Comparison of ENCODE assay signal across 18 cellular contexts in the genomic region with DNA sequence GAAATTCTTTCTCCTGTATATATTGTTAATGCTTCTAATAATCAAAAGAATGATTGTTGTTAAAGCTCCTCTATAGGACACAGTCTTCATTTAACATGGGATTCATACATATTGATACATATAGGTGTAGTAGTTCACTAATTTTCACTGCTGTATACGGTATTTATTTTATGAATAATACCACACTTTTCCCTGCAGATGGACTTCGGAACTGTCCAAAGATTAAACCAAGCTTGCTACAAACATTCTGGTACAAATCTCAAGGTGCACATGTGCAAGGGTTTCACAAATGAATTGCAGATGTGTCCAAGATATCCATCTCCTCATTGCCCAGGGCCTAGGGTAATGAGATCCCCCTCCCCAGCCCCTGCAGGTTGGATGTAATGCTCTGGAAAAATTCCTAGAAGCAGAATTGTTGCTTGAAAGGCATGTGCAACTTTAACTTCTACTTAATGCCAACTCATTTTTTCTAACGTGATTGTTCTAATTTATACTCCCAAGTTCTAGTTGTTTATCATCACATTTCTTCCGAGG. TPM values are rescaled to one million over a fixed set of nuclear protein-coding genes. Genes with fewer than 3 reads are reported as not detected.
DNase-seq lines count a peak whose midpoint lies in the region; ATAC-seq, FAIRE-seq and TF ChIP-seq lines count a peak whose summit lies in the region.
"Had no signal": no experiment of that assay in that cellular context is flagged by ENCODE, and none has a peak within 500 bp of the region (broad histone marks: within the 10 kb centered on the region; RNA-seq: fewer than 3 reads in every experiment).

No MANE protein-coding gene starts in this region.

- CTCF ChIA-PET in SK-N-SH (lab: Yijun Ruan, JAX): interaction anchor here (0.6 to 1.0 kb wide), 2 partner anchors 127 to 778 kb away, joined by 3 read pairs; no protein-coding TSS in a partner anchor

- POLR2A ChIA-PET in SK-N-SH (lab: Yijun Ruan, JAX): no interaction called here

- H3K4me3 Mint-ChIP-seq in effector memory CD8-positive, alpha-beta T cell: no peak overlapping the region
- H3K4me3 Mint-ChIP-seq: CD8-positive, alpha-beta memory T cell had no signal

- no peaks in the 10 kb centered on the region for H3K27me3 Mint-ChIP-seq in effector memory CD8-positive, alpha-beta T cell
- H3K27me3 Mint-ChIP-seq: CD8-positive, alpha-beta memory T cell had no signal

- H3K79me2 ChIP-seq in SK-N-SH (ENCODE audit: insufficient read depth): no peaks in the 10 kb centered on the region

- no peak overlapping the region for H3K4me3 ChIP-seq in HFF-Myc (replicated peaks; ENCODE audit: low read depth, low read length)
- H3K4me3 ChIP-seq in SK-N-SH (ENCODE audit: low read depth in 2 of 2, low read length in 1 of 2): no peak overlapping the region
- H3K4me3 ChIP-seq in right lobe of liver: no peak overlapping the region
- H3K4me3 ChIP-seq: BLaER1 had no signal

- no peak for FAIRE-seq in GM19239 (lab: Jason Lieb, UNC)
- FAIRE-seq: GM12892, H1 had no signal

- peaks cover 4% of the 10 kb centered on the region for H3F3A ChIP-seq in SK-N-SH (replicated peaks; ENCODE audit: insufficient read depth)

- peak; percentile 34 for ATAC-seq in left colon
- ATAC-seq in right lobe of liver: peak in 3 of 4 donors; percentile 61 to 77 (median 71)
- ATAC-seq in HG02763 (IDR thresholded peaks at IDR 0.05; ENCODE audit: unreplicated experiment): no peak
- no peak for ATAC-seq in effector memory CD8-positive, alpha-beta T cell (replicated peaks)

- H3K4me2 ChIP-seq in SK-N-SH: no peak overlapping the region
- H3K4me2 ChIP-seq: BLaER1 had no signal

- no peak for TF ChIP-seq POLR2A in right lobe of liver (IDR thresholded peaks at IDR 0.05)

- 64% methylated on average over 4 of the region's 4 CpGs for WGBS in SK-N-SH (ENCODE audit: low lambda C conversion rate)
- WGBS in right lobe of liver (ENCODE audit: insufficient coverage, low coverage, low lambda C conversion rate, missing lambda C conversion rate): 28% methylated on average over 4 of the region's 4 CpGs

- H3K27ac Mint-ChIP-seq in effector memory CD8-positive, alpha-beta T cell: no peak overlapping the region

- TF ChIP-seq CTCF in HFF-Myc (IDR thresholded peaks at IDR 0.05; ENCODE audit: low read depth, low read length, missing control alignments): no peak
- TF ChIP-seq CTCF in SK-N-SH (IDR thresholded peaks at IDR 0.05): no peak
- TF ChIP-seq CTCF in right lobe of liver (IDR thresholded peaks at IDR 0.05): no peak

- TF ChIP-seq EP300 in SK-N-SH (IDR thresholded peaks at IDR 0.05; ENCODE audit: borderline replicate concordance in 1 of 2, low read depth in 1 of 2, low read length in 1 of 2): peak in 1 of 2 experiments; percentile 15; a peak in 1 of 4 replicates

- H3K27ac ChIP-seq in SK-N-SH (ENCODE audit: low read depth in 2 of 2, low read length in 1 of 2) (no peak overlapping the region), right lobe of liver (peak overlapping the region in 1 of 3 donors; percentile 35)
- H3K27ac ChIP-seq: BLaER1 had no signal

- H3K9me3 ChIP-seq in SK-N-SH: no peaks in the 10 kb centered on the region
- no peaks in the 10 kb centered on the region for H3K9me3 ChIP-seq in right lobe of liver
- H3K9me3 ChIP-seq: BLaER1, Caco-2 had no signal

- no peaks in the 10 kb centered on the region for H3K9me2 ChIP-seq in SK-N-SH

- H4K20me1 ChIP-seq in SK-N-SH (ENCODE audit: insufficient read depth): no peaks in the 10 kb centered on the region

- peaks cover 9 to 12% of the 10 kb centered on the region in 2 experiments; a peak in 3 of 4 replicates for H3K4me1 ChIP-seq in SK-N-SH (ENCODE audit: control insufficient read depth in 1 of 2, insufficient read depth in 2 of 2, low read depth in 1 of 2, low read length in 1 of 2)
- peaks cover 0 to 25% (median 9%) of the 10 kb centered on the region in 4 donors for H3K4me1 ChIP-seq in right lobe of liver
- H3K4me1 ChIP-seq: BLaER1 had no signal

- DNase-seq in HFF-Myc (ENCODE audit: extremely low read depth, low read depth) (peak; percentile 21), SK-N-SH (peak; percentile 23), left colon (no peak), right lobe of liver (no peak), nucleus accumbens (lab: John Stamatoyannopoulos, UW) (no peak), GM19239 (ENCODE audit: insufficient read length, low spot score) (no peak)
- DNase-seq in effector memory CD8-positive, alpha-beta T cell: no peak
- DNase-seq: 8988T; AML-193; Caco-2; CD8-positive, alpha-beta memory T cell; DND-41; GDM1; HCEC 1CT had no signal

- H3K27me3 ChIP-seq in SK-N-SH (ENCODE audit: insufficient read depth): no peaks in the 10 kb centered on the region
- no peaks in the 10 kb centered on the region for H3K27me3 ChIP-seq in right lobe of liver
- H3K27me3 ChIP-seq: BLaER1 had no signal

- peaks cover 4 to 5% of the 10 kb centered on the region in 2 experiments for H3K36me3 ChIP-seq in SK-N-SH (replicated peaks in 1 of 2; ENCODE audit: control insufficient read depth in 1 of 2, insufficient read depth in 2 of 2, low read length in 1 of 2)
- H3K36me3 ChIP-seq in right lobe of liver: no peaks in the 10 kb centered on the region

- H3K36me3 Mint-ChIP-seq in effector memory CD8-positive, alpha-beta T cell (ENCODE audit: insufficient read depth): peaks cover 12% of the 10 kb centered on the region

- H3K4me1 Mint-ChIP-seq in effector memory CD8-positive, alpha-beta T cell (ENCODE audit: low read depth in 2 of 2): peaks cover 16 to 48% of the 10 kb centered on the region in 2 donors

- H2AFZ ChIP-seq in SK-N-SH (ENCODE audit: low read depth): no peak overlapping the region

- no peak for TF ChIP-seq RAD21 in SK-N-SH (IDR thresholded peaks at IDR 0.05; ENCODE audit: low read length)

- no peak overlapping the region for H3K9ac ChIP-seq in SK-N-SH
- H3K9ac ChIP-seq: BLaER1 had no signal

- intact Hi-C loops in left colon (cut with DNase I, micrococcal nuclease): no loop called here
- intact Hi-C loops in right lobe of liver (cut with DNase I): no loop called here

- no peaks in the 10 kb centered on the region for H3K9me3 Mint-ChIP-seq in effector memory CD8-positive, alpha-beta T cell

TF ChIP-seq in SK-N-SH, 30 proteins besides CTCF, POLR2A, EP300 and RAD21:
- TF ChIP-seq RCOR1 (IDR thresholded peaks at IDR 0.05; ENCODE audit: low read length): peak; percentile 20; the same call in 1 of the 2 replicates
- TF ChIP-seq GATA2 (CRISPR knock-in tag; IDR thresholded peaks at IDR 0.05): peak; percentile 41
- TF ChIP-seq YY1 (IDR thresholded peaks at IDR 0.05; ENCODE audit: low read depth): no peak
TF ChIP-seq in SK-N-SH: peak in this region for 2.

RNA-seq across cellular contexts. Expression of gene DTNBP1, which starts 31.4 kb away (rescaled TPM):
- 18.4 and 19.7 TPM in 2 replicates for polyA plus RNA-seq in SK-N-SH (2012; rRNA removed)
- polyA plus RNA-seq in SK-N-SH (2012; cell fraction: cytosol; rRNA removed): 15.4 and 18.8 TPM in 2 replicates
- 15.6 and 16.7 TPM in 2 replicates for polyA plus RNA-seq in SK-N-SH (2012; cell fraction: nucleus; rRNA removed)
- total RNA-seq in left colon (10 to 100 TPM; 21.0 to 26.9 TPM), right lobe of liver (1 to 10 TPM; 3.4 to 8.6 (median 5.7) TPM)

Comparison
In these comparisons a context has a peak if more than half of its experiments do, and no peak if none do; other contexts are left out.
1. DNase-seq: peak in HFF-Myc (single experiment) and SK-N-SH (single experiment); none in left colon (0 of 2), right lobe of liver (0 of 3), nucleus accumbens (0 of 56), GM19239 (single experiment) and effector memory CD8-positive, alpha-beta T cell (0 of 3).
2. ATAC-seq: peak in left colon (single experiment) and right lobe of liver (3 of 4); none in HG02763 (single experiment) and effector memory CD8-positive, alpha-beta T cell (single experiment).